9 cellular contexts compared by ENCODE assay signal in genomic region chr1:242525360-242525722, GRCh38. TPM values are rescaled to one million over a fixed set of nuclear protein-coding genes. Genes with fewer than 3 reads are reported as not detected.
DNase-seq lines count a peak whose midpoint lies in the region; ATAC-seq and TF ChIP-seq lines count a peak whose summit lies in the region.
"Had no signal": no experiment of that assay in that cellular context is flagged by ENCODE, and none has a peak within 500 bp of the region (broad histone marks: within the 10 kb centered on the region; RNA-seq: fewer than 3 reads in every experiment).

No MANE protein-coding gene starts in this region.

- H3K4me1 ChIP-seq in iPS-20b (ENCODE audit: insufficient read depth, low read length): peaks cover 9% of the 10 kb centered on the region; the same call in 1 of the 2 replicates

- H3K27ac Mint-ChIP-seq in activated T-cell treated with anti-CD3 and anti-CD28 coated beads, Interleukin-2, amount 50 U/mL, for 24 hours: no peak overlapping the region
- no peak overlapping the region for H3K27ac Mint-ChIP-seq in WTC11

- no peak for DNase-seq in activated T-cell treated with anti-CD3 and anti-CD28 coated beads, Interleukin-2, amount 50 U/mL, for 24 hours
- no peak for DNase-seq in activated T-cell treated with anti-CD3 and anti-CD28 coated beads for 4 hours
- DNase-seq in WTC11 (ENCODE audit: low spot score): no peak
- DNase-seq in superior temporal gyrus (ENCODE audit: extremely low spot score): peak; percentile 21
- no peak for DNase-seq in stimulated activated CD4-positive, alpha-beta T cell treated with anti-CD3 and anti-CD28 coated beads, Interleukin-12 subunit alpha, Interleukin-12 subunit beta, amount 100 ng/mL, for 4 hours
- no peak for DNase-seq in CD1c-positive myeloid dendritic cell (ENCODE audit: extremely low spot score)
- DNase-seq in NOMO-1 treated with DMSO at 0.1 percent for 48 hours (lab: John Stamatoyannopoulos, UW; ENCODE audit: unreplicated experiment): no peak
- DNase-seq: stimulated activated CD4-positive, alpha-beta T cell treated with anti-CD3 and anti-CD28 coated beads, Interleukin-2, amount 100 ng/mL, for 24 hours had no signal

- peaks cover 57% of the 10 kb centered on the region for H3K27me3 ChIP-seq in iPS-20b (ENCODE audit: insufficient read depth, low read length)

- CTCF ChIA-PET in WTC11 (lab: Charles Lee): no interaction called here

- H3K4me1 Mint-ChIP-seq in activated T-cell treated with anti-CD3 and anti-CD28 coated beads, Interleukin-2, amount 50 U/mL, for 24 hours (ENCODE audit: low read depth): peaks cover 11% of the 10 kb centered on the region
- H3K4me1 Mint-ChIP-seq in WTC11: peaks cover 18% of the 10 kb centered on the region

- no peaks in the 10 kb centered on the region for H3K36me3 ChIP-seq in iPS-20b (ENCODE audit: insufficient read depth, low read depth, low read length)

- peak overlapping the region; percentile 73 for H3K4me3 ChIP-seq in iPS-20b (ENCODE audit: low read length)

- no peaks in the 10 kb centered on the region for H3K9me3 Mint-ChIP-seq in activated T-cell treated with anti-CD3 and anti-CD28 coated beads, Interleukin-2, amount 50 U/mL, for 24 hours
- no peaks in the 10 kb centered on the region for H3K9me3 Mint-ChIP-seq in WTC11

- H3K27ac ChIP-seq in iPS-20b (ENCODE audit: low read length): no peak overlapping the region

- no peaks in the 10 kb centered on the region for H3K9me3 ChIP-seq in iPS-20b (ENCODE audit: insufficient read depth, low read depth, low read length)

- no peak for TF ChIP-seq CTCF in WTC11 (IDR thresholded peaks at IDR 0.05)

- peak overlapping the region; percentile 27 for H3K4me3 Mint-ChIP-seq in activated T-cell treated with anti-CD3 and anti-CD28 coated beads, Interleukin-2, amount 50 U/mL, for 24 hours
- H3K4me3 Mint-ChIP-seq in WTC11: peak overlapping the region; percentile 81

- H3K27me3 Mint-ChIP-seq in activated T-cell treated with anti-CD3 and anti-CD28 coated beads, Interleukin-2, amount 50 U/mL, for 24 hours: peaks cover 73% of the 10 kb centered on the region
- H3K27me3 Mint-ChIP-seq in WTC11 (ENCODE audit: low read depth): peaks cover 39% of the 10 kb centered on the region

- POLR2A ChIA-PET in WTC11 (lab: Charles Lee): no interaction called here

- H3K36me3 Mint-ChIP-seq in activated T-cell treated with anti-CD3 and anti-CD28 coated beads, Interleukin-2, amount 50 U/mL, for 24 hours (ENCODE audit: low read depth): no peaks in the 10 kb centered on the region
- H3K36me3 Mint-ChIP-seq in WTC11: no peaks in the 10 kb centered on the region

- peak overlapping the region; percentile 40; the same call in 1 of the 2 replicates for H3K9ac ChIP-seq in iPS-20b (ENCODE audit: low read depth, low read length)

- no peak for ATAC-seq in WTC11

TF ChIP-seq in WTC11, 78 proteins besides CTCF, POLR2A, EP300 and RAD21:
- TF ChIP-seq AR (CRISPR knock-in tag; IDR thresholded peaks at IDR 0.05) (no peak), ESRRA (CRISPR knock-in tag; IDR thresholded peaks at IDR 0.05; ENCODE audit: borderline replicate concordance) (no peak), ZNF138 (CRISPR knock-in tag; conservative IDR thresholded peaks at IDR 0.05) (no peak), MYBL2 (CRISPR knock-in tag; IDR thresholded peaks at IDR 0.05) (no peak), SMAD4 (CRISPR knock-in tag; IDR thresholded peaks at IDR 0.05) (no peak), ZNF396 (CRISPR knock-in tag; IDR thresholded peaks at IDR 0.05; ENCODE audit: borderline replicate concordance) (no peak), IRF2 (CRISPR knock-in tag; IDR thresholded peaks at IDR 0.05; ENCODE audit: borderline replicate concordance, low read depth) (no peak), SMAD3 (CRISPR knock-in tag; IDR thresholded peaks at IDR 0.05; ENCODE audit: borderline replicate concordance) (no peak), STAT6 (CRISPR knock-in tag; conservative IDR thresholded peaks at IDR 0.05; ENCODE audit: low read depth) (no peak), GTF2I (CRISPR knock-in tag; conservative IDR thresholded peaks at IDR 0.05) (no peak), NFE2L1 (CRISPR knock-in tag; IDR thresholded peaks at IDR 0.05) (no peak), SP1 (CRISPR knock-in tag; conservative IDR thresholded peaks at IDR 0.05) (no peak), ZNF423 (CRISPR knock-in tag; IDR thresholded peaks at IDR 0.05) (no peak), ATF2 (CRISPR knock-in tag; IDR thresholded peaks at IDR 0.05; ENCODE audit: borderline replicate concordance, low read depth) (no peak), NR1H2 (CRISPR knock-in tag; IDR thresholded peaks at IDR 0.05) (no peak), ELF4 (CRISPR knock-in tag; IDR thresholded peaks at IDR 0.05; ENCODE audit: low read depth) (no peak)

RNA-seq across cellular contexts. Expression of gene PLD5, which starts 0.8 kb away (rescaled TPM):
- total RNA-seq in WTC11 (2021): 3.4 to 6.4 TPM (median 4.7 TPM) in 3 replicates
